2 cellular contexts compared by ENCODE assay signal in the genomic region with DNA sequence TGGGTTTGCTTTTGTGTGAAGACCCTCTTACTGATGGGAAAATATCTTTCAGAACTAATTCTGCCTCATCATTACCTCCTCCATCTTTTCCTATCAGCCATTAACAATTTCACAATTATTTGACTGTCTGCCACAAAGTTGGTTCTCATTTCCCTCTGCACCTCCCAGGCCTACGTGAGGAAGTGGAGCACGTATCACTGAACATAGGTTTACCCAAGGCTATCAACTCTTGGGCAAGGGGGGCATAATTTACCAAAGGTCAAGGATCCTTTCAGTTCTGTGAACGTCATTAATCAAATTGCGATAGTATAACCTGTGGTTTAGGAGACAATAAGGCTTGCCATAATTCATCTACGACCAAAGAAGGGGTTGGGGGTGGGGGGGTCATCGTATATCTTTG.
TF ChIP-seq lines count a peak whose summit lies in the region.

No MANE protein-coding gene starts in this region.

TF ChIP-seq in IMR-90, 13 proteins besides CTCF, POLR2A, EP300 and RAD21:
- TF ChIP-seq MXI1 (IDR thresholded peaks at IDR 0.05; ENCODE audit: borderline replicate concordance, low read depth, low read length) (no peak), ELK1 (IDR thresholded peaks at IDR 0.05; ENCODE audit: borderline replicate concordance, low read depth, low read length) (no peak), NFE2L2 (IDR thresholded peaks at IDR 0.05; ENCODE audit: low read depth, low read length) (no peak), CEBPB (IDR thresholded peaks at IDR 0.05; ENCODE audit: low read depth, low read length) (no peak)
- TF ChIP-seq, protein P1, sequence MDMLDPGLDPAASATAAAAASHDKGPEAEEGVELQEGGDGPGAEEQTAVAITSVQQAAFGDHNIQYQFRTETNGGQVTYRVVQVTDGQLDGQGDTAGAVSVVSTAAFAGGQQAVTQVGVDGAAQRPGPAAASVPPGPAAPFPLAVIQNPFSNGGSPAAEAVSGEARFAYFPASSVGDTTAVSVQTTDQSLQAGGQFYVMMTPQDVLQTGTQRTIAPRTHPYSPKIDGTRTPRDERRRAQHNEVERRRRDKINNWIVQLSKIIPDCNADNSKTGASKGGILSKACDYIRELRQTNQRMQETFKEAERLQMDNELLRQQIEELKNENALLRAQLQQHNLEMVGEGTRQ (IDR thresholded peaks at IDR 0.05; ENCODE audit: low read depth, low read length), result no peak

TF ChIP-seq in K562, 482 proteins besides CTCF, POLR2A, EP300 and RAD21:
- TF ChIP-seq, protein P2, sequence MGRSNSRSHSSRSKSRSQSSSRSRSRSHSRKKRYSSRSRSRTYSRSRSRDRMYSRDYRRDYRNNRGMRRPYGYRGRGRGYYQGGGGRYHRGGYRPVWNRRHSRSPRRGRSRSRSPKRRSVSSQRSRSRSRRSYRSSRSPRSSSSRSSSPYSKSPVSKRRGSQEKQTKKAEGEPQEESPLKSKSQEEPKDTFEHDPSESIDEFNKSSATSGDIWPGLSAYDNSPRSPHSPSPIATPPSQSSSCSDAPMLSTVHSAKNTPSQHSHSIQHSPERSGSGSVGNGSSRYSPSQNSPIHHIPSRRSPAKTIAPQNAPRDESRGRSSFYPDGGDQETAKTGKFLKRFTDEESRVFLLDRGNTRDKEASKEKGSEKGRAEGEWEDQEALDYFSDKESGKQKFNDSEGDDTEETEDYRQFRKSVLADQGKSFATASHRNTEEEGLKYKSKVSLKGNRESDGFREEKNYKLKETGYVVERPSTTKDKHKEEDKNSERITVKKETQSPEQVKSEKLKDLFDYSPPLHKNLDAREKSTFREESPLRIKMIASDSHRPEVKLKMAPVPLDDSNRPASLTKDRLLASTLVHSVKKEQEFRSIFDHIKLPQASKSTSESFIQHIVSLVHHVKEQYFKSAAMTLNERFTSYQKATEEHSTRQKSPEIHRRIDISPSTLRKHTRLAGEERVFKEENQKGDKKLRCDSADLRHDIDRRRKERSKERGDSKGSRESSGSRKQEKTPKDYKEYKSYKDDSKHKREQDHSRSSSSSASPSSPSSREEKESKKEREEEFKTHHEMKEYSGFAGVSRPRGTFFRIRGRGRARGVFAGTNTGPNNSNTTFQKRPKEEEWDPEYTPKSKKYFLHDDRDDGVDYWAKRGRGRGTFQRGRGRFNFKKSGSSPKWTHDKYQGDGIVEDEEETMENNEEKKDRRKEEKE (IDR thresholded peaks at IDR 0.05; ENCODE audit: borderline replicate concordance in 1 of 2, control insufficient read depth in 1 of 2, low read depth in 2 of 2, low read length in 1 of 2), result no peak
- TF ChIP-seq, protein P3, sequence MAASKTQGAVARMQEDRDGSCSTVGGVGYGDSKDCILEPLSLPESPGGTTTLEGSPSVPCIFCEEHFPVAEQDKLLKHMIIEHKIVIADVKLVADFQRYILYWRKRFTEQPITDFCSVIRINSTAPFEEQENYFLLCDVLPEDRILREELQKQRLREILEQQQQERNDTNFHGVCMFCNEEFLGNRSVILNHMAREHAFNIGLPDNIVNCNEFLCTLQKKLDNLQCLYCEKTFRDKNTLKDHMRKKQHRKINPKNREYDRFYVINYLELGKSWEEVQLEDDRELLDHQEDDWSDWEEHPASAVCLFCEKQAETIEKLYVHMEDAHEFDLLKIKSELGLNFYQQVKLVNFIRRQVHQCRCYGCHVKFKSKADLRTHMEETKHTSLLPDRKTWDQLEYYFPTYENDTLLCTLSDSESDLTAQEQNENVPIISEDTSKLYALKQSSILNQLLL (CRISPR knock-in tag; IDR thresholded peaks at IDR 0.05; ENCODE audit: borderline replicate concordance), result no peak
- TF ChIP-seq ARID3B (CRISPR knock-in tag; IDR thresholded peaks at IDR 0.05; ENCODE audit: borderline replicate concordance) (no peak), MYC (IDR thresholded peaks at IDR 0.05; ENCODE audit: low read depth, low read length) (no peak), MYC (CRISPR knock-in tag; IDR thresholded peaks at IDR 0.05; ENCODE audit: borderline replicate concordance, low read depth) (no peak), NR2C2 (CRISPR knock-in tag; IDR thresholded peaks at IDR 0.05) (no peak), NR2C2 (tag; IDR thresholded peaks at IDR 0.05) (no peak), SREBF1 (IDR thresholded peaks at IDR 0.05; ENCODE audit: borderline replicate concordance, low read depth, low read length) (no peak), ZC3H4 (CRISPR knock-in tag; IDR thresholded peaks at IDR 0.05; ENCODE audit: borderline replicate concordance) (no peak), BHLHE40 (IDR thresholded peaks at IDR 0.05; ENCODE audit: low read length) (no peak), NBN (IDR thresholded peaks at IDR 0.05; ENCODE audit: low read depth) (no peak), RNF2 (IDR thresholded peaks at IDR 0.05) (no peak)
- TF ChIP-seq, protein P4, sequence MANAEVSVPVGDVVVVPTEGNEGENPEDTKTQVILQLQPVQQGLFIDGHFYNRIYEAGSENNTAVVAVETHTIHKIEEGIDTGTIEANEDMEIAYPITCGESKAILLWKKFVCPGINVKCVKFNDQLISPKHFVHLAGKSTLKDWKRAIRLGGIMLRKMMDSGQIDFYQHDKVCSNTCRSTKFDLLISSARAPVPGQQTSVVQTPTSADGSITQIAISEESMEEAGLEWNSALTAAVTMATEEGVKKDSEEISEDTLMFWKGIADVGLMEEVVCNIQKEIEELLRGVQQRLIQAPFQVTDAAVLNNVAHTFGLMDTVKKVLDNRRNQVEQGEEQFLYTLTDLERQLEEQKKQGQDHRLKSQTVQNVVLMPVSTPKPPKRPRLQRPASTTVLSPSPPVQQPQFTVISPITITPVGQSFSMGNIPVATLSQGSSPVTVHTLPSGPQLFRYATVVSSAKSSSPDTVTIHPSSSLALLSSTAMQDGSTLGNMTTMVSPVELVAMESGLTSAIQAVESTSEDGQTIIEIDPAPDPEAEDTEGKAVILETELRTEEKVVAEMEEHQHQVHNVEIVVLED (CRISPR knock-in tag; IDR thresholded peaks at IDR 0.05), result no peak
- TF ChIP-seq, protein P5, sequence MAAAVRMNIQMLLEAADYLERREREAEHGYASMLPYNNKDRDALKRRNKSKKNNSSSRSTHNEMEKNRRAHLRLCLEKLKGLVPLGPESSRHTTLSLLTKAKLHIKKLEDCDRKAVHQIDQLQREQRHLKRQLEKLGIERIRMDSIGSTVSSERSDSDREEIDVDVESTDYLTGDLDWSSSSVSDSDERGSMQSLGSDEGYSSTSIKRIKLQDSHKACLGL (CRISPR knock-in tag; IDR thresholded peaks at IDR 0.05; ENCODE audit: borderline replicate concordance, poor library complexity, severe bottlenecking), result no peak
- TF ChIP-seq, protein P6, sequence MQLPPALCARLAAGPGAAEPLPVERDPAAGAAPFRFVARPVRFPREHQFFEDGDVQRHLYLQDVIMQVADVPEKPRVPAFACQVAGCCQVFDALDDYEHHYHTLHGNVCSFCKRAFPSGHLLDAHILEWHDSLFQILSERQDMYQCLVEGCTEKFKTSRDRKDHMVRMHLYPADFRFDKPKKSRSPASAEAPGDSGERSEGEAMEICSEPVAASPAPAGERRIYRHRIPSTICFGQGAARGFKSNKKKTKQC (CRISPR knock-in tag; IDR thresholded peaks at IDR 0.05), result no peak
- TF ChIP-seq, protein P7, sequence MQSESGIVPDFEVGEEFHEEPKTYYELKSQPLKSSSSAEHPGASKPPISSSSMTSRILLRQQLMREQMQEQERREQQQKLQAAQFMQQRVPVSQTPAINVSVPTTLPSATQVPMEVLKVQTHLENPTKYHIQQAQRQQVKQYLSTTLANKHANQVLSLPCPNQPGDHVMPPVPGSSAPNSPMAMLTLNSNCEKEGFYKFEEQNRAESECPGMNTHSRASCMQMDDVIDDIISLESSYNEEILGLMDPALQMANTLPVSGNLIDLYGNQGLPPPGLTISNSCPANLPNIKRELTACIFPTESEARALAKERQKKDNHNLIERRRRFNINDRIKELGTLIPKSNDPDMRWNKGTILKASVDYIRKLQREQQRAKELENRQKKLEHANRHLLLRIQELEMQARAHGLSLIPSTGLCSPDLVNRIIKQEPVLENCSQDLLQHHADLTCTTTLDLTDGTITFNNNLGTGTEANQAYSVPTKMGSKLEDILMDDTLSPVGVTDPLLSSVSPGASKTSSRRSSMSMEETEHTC (IDR thresholded peaks at IDR 0.05), result no peak
- TF ChIP-seq, protein P8, sequence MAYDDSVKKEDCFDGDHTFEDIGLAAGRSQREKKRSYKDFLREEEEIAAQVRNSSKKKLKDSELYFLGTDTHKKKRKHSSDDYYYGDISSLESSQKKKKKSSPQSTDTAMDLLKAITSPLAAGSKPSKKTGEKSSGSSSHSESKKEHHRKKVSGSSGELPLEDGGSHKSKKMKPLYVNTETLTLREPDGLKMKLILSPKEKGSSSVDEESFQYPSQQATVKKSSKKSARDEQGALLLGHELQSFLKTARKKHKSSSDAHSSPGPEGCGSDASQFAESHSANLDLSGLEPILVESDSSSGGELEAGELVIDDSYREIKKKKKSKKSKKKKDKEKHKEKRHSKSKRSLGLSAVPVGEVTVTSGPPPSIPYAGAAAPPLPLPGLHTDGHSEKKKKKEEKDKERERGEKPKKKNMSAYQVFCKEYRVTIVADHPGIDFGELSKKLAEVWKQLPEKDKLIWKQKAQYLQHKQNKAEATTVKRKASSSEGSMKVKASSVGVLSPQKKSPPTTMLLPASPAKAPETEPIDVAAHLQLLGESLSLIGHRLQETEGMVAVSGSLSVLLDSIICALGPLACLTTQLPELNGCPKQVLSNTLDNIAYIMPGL (CRISPR knock-in tag; IDR thresholded peaks at IDR 0.05), result no peak
TF ChIP-seq in K562: peak in this region for 0.
